Comparison of ENCODE assay signal across 21 cellular contexts in the genomic region with DNA sequence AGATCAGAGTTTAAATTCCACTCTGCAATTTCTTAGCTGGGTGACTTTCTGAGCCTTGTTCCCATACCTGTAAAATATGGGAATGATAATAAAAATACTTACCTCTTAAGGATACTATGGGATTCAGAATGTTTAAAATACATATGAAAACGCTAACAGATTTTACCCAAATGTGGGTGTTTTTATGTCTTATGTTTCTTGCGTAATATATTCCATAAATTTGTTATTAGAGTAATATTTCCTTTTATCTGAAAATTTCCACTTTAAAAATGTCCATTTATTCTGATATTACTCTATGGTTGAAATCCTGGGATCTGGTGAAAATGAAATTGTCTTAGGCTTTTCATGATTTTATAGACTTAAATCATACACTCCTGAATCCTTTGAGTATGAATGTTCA. TPM values are rescaled to one million over a fixed set of nuclear protein-coding genes. Genes with fewer than 3 reads are reported as not detected.
DNase-seq lines count a peak whose midpoint lies in the region; ATAC-seq, FAIRE-seq and TF ChIP-seq lines count a peak whose summit lies in the region.
"Had no signal": no experiment of that assay in that cellular context is flagged by ENCODE, and none has a peak within 500 bp of the region (broad histone marks: within the 10 kb centered on the region; RNA-seq: fewer than 3 reads in every experiment).

No MANE protein-coding gene starts in this region.

- in situ Hi-C loops in HepG2 (cut with HindIII; ENCODE audit: extremely low pct_ligation_motif_present, low pct_unique_long_range_greater_than_20kb) (no loop called here), GM23248 (cut with MboI) (no loop called here)

- no peaks in the 10 kb centered on the region for H4K20me1 ChIP-seq in HepG2 (ENCODE audit: insufficient read depth, low read length)
- H4K20me1 ChIP-seq in H1 (replicated peaks in 1 of 2; ENCODE audit: control insufficient read depth in 1 of 2, insufficient read depth in 2 of 2, low read length in 2 of 2) = no peaks in the 10 kb centered on the region
- no peaks in the 10 kb centered on the region for H4K20me1 ChIP-seq in GM23248 (ENCODE audit: insufficient read depth)

- H3K4ac ChIP-seq in H1 (replicated peaks; ENCODE audit: insufficient read length, low read depth, low read length) = no peak overlapping the region

- no peak overlapping the region for H4K91ac ChIP-seq in H1 (replicated peaks; ENCODE audit: insufficient read length, low read length)

- H3K27me3 ChIP-seq in HepG2 (ENCODE audit: control insufficient read depth in 1 of 2, insufficient read depth in 2 of 2, low read length in 2 of 2) (no peaks in the 10 kb centered on the region), right lobe of liver (no peaks in the 10 kb centered on the region), H1 (replicated peaks in 1 of 4; ENCODE audit: control insufficient read depth in 3 of 4, extremely low read depth in 1 of 4, insufficient read depth in 3 of 4, low read length in 3 of 4) (no peaks in the 10 kb centered on the region), GM23248 (replicated peaks; ENCODE audit: insufficient read depth) (no peaks in the 10 kb centered on the region)
- H3K27me3 ChIP-seq: BE2C had no signal

- no peak overlapping the region for H2BK5ac ChIP-seq in H1 (ENCODE audit: low read depth, low read length)

- POLR2A ChIA-PET in HepG2 (lab: Yijun Ruan, JAX) = no interaction called here
- POLR2A ChIA-PET in H1 (lab: Charles Lee; ENCODE audit: partially characterized antibody) = no interaction called here

- WGBS in HepG2 (ENCODE audit: low lambda C conversion rate) = 95% methylated on average over 2 of the region's 2 CpGs
- 92% methylated on average over 2 of the region's 2 CpGs for WGBS in right lobe of liver (ENCODE audit: insufficient coverage, low coverage, low lambda C conversion rate, missing lambda C conversion rate)
- 90% methylated on average over 2 of the region's 2 CpGs; no CpG with 5 or more reads in 1 of the 2 experiments for WGBS in H1 (ENCODE audit: extremely low coverage in 1 of 2, insufficient coverage in 1 of 2, insufficient read length in 1 of 2, insufficient replicate concordance in 2 of 2, low coverage in 1 of 2, low lambda C conversion rate in 2 of 2, missing lambda C conversion rate in 1 of 2), 2 experiments
- WGBS in GM23248 (ENCODE audit: low coverage in 1 of 2, low lambda C conversion rate in 2 of 2, missing lambda C conversion rate in 2 of 2), 2 experiments = 92 to 96% methylated on average over 2 of the region's 2 CpGs

- H3K4me1 ChIP-seq in HepG2 (ENCODE audit: insufficient read depth, low read length) (peaks cover 52% of the 10 kb centered on the region), right lobe of liver (peaks cover 0 to 31% (median 9%) of the 10 kb centered on the region in 4 donors), H1 (replicated peaks in 1 of 4; ENCODE audit: control insufficient read depth in 3 of 4, insufficient read depth in 4 of 4, low read length in 3 of 4) (no peaks in the 10 kb centered on the region; a peak in 1 of 7 replicates), GM23248 (ENCODE audit: insufficient read depth) (peaks cover 21% of the 10 kb centered on the region), mucosa of descending colon (ENCODE audit: low read depth) (peaks cover 6% of the 10 kb centered on the region)

- no peak overlapping the region for H2BK120ac ChIP-seq in H1 (replicated peaks; ENCODE audit: low read depth, low read length)

- H3K36me3 Mint-ChIP-seq in T-helper 17 cell (ENCODE audit: low read depth) = no peaks in the 10 kb centered on the region

- H3K23ac ChIP-seq in H1 (ENCODE audit: insufficient read length) = no peak overlapping the region

- H3K9ac ChIP-seq in HepG2 (ENCODE audit: insufficient read depth, low read depth, low read length) = no peak overlapping the region
- no peak overlapping the region for H3K9ac ChIP-seq in H1 (replicated peaks in 1 of 4; ENCODE audit: extremely low read depth in 1 of 4, low read depth in 3 of 4, low read length in 3 of 4)
- no peak overlapping the region for H3K9ac ChIP-seq in GM23248

- H2AFZ ChIP-seq in HepG2 (ENCODE audit: low read length) (no peak overlapping the region), H1 (ENCODE audit: low read length) (no peak overlapping the region), GM23248 (no peak overlapping the region)
- H2AFZ ChIP-seq: GM23338 had no signal

- H3K79me2 ChIP-seq in HepG2 (ENCODE audit: insufficient read depth, low read length) = peaks cover 13% of the 10 kb centered on the region
- H3K79me2 ChIP-seq in H1 (ENCODE audit: control insufficient read depth in 1 of 2, insufficient read depth in 2 of 2, low read length in 2 of 2) = no peaks in the 10 kb centered on the region
- H3K79me2 ChIP-seq in GM23248 (ENCODE audit: insufficient read depth) = no peaks in the 10 kb centered on the region

- H2AK5ac ChIP-seq in H1 (ENCODE audit: low read depth, low read length) = no peak overlapping the region

- H3K14ac ChIP-seq in H1 (ENCODE audit: insufficient read length) = no peak overlapping the region

- peaks cover 29% of the 10 kb centered on the region for H3K4me1 Mint-ChIP-seq in T-helper 17 cell
- H3K4me1 Mint-ChIP-seq: GM23338 had no signal

- H3K4me3 ChIP-seq in HepG2 (replicated peaks in 1 of 3; ENCODE audit: insufficient read depth in 1 of 3, low read depth in 2 of 3, low read length in 3 of 3) = no peak overlapping the region
- no peak overlapping the region for H3K4me3 ChIP-seq in right lobe of liver
- H3K4me3 ChIP-seq in H1 (ENCODE audit: extremely low read depth in 1 of 4, insufficient read depth in 2 of 4, low read depth in 3 of 4, low read length in 4 of 4) = no peak overlapping the region
- H3K4me3 ChIP-seq in GM23248 = no peak overlapping the region
- H3K4me3 ChIP-seq in mucosa of descending colon = no peak overlapping the region
- H3K4me3 ChIP-seq: GM23338 had no signal

- H3K23me2 ChIP-seq in H1 (ENCODE audit: low read depth, low read length) = no peaks in the 10 kb centered on the region

- no peak overlapping the region for H3K4me2 ChIP-seq in HepG2 (ENCODE audit: low read depth, low read length)
- H3K4me2 ChIP-seq in H1 (ENCODE audit: insufficient read depth in 1 of 2, low read depth in 2 of 2, low read length in 2 of 2) = no peak overlapping the region
- no peak overlapping the region for H3K4me2 ChIP-seq in GM23248 (ENCODE audit: unreplicated experiment)
- H3K4me2 ChIP-seq: GM23338 had no signal

- H3K79me1 ChIP-seq in H1 (ENCODE audit: low read depth, low read length) = no peaks in the 10 kb centered on the region

- H3K9me2 ChIP-seq in GM23248 (ENCODE audit: insufficient read depth) = no peaks in the 10 kb centered on the region

- no peak overlapping the region for H2BK15ac ChIP-seq in H1 (ENCODE audit: low read length)

- no peak overlapping the region for H4K8ac ChIP-seq in H1 (ENCODE audit: extremely low read depth, insufficient read depth, low read length)

- H3K27me3 Mint-ChIP-seq in T-helper 17 cell = no peaks in the 10 kb centered on the region
- H3K27me3 Mint-ChIP-seq: CD4-positive, CD25-positive, alpha-beta regulatory T cell; CD8-positive, alpha-beta memory T cell; IgD-negative memory B cell had no signal

- H3K56ac ChIP-seq in H1 (replicated peaks; ENCODE audit: insufficient read length, low read depth, low read length) = no peak overlapping the region

- BruUV-seq in HepG2 (replicated peaks; lab: Mats Ljungman, UMichigan) = no TSS peak

- no peak overlapping the region for H2BK12ac ChIP-seq in H1 (ENCODE audit: low read depth, low read length)

- H3K27ac ChIP-seq in HepG2 (ENCODE audit: extremely low read length, insufficient read depth, low read length) (no peak overlapping the region), right lobe of liver (no peak overlapping the region), H1 (ENCODE audit: low read depth, low read length) (no peak overlapping the region), GM23248 (no peak overlapping the region)
- H3K27ac ChIP-seq: HL-60 had no signal

- CTCF ChIA-PET in HepG2 (lab: Yijun Ruan, JAX; ENCODE audit: low intra/inter-chr PET ratio, low total read pairs) = no interaction called here
- CTCF ChIA-PET in H1 (lab: Charles Lee; ENCODE audit: partially characterized antibody) = interaction anchor here (1.3 to 2.2 kb wide), 2 partner anchors 41 to 80 kb away, joined by 3 to 6 read pairs; no protein-coding TSS in a partner anchor

- no peak for TF ChIP-seq CTCF in HepG2 (CRISPR knock-in tag; IDR thresholded peaks at IDR 0.05)
- no peak for TF ChIP-seq CTCF in right lobe of liver (IDR thresholded peaks at IDR 0.05)
- no peak for TF ChIP-seq CTCF in H1 (IDR thresholded peaks at IDR 0.05; ENCODE audit: control extremely low read depth in 1 of 3, insufficient read depth in 1 of 3, low read depth in 1 of 3, low read length in 3 of 3)
- no peak for TF ChIP-seq CTCF in mucosa of descending colon (IDR thresholded peaks at IDR 0.05)

- intact Hi-C loops in HepG2 (cut with micrococcal nuclease; ENCODE audit: unreplicated experiment) (no loop called here), right lobe of liver (cut with DNase I) (no loop called here), mucosa of descending colon (cut with DNase I, micrococcal nuclease) (no loop called here)

- H2BK20ac ChIP-seq in H1 (ENCODE audit: low read length) = no peak overlapping the region

- FAIRE-seq in HepG2 (lab: Jason Lieb, UNC) = no peak
- no peak for FAIRE-seq in H1 (lab: Jason Lieb, UNC)
- no peak for FAIRE-seq in frontal cortex (lab: Jason Lieb, UNC)
- FAIRE-seq: GM12891, GM18507 had no signal

- TF ChIP-seq POLR2A in HepG2 (IDR thresholded peaks at IDR 0.05; ENCODE audit: insufficient read depth in 1 of 2, low read depth in 2 of 2, low read length in 2 of 2) = no peak
- TF ChIP-seq POLR2A in right lobe of liver (IDR thresholded peaks at IDR 0.05) = no peak
- TF ChIP-seq POLR2A in H1 (IDR thresholded peaks at IDR 0.05; ENCODE audit: control extremely low read depth in 1 of 2, low read depth in 2 of 2, low read length in 2 of 2) = no peak

- TF ChIP-seq RAD21 in HepG2 (CRISPR knock-in tag; IDR thresholded peaks at IDR 0.05) (no peak), H1 (IDR thresholded peaks at IDR 0.05 in 1 of 2, conservative IDR thresholded peaks at IDR 0.05 in 1 of 2; ENCODE audit: low read depth in 2 of 2, low read length in 2 of 2) (no peak)

- TF ChIP-seq EP300 in HepG2 (IDR thresholded peaks at IDR 0.05; ENCODE audit: low read depth in 2 of 2, low read length in 2 of 2) = no peak
- no peak for TF ChIP-seq EP300 in HepG2 (CRISPR knock-in tag; IDR thresholded peaks at IDR 0.05; ENCODE audit: borderline replicate concordance)
- no peak for TF ChIP-seq EP300 in H1 (IDR thresholded peaks at IDR 0.05; ENCODE audit: borderline replicate concordance in 1 of 2, low read depth in 2 of 2, low read length in 2 of 2)

- no peak overlapping the region for H3K27ac Mint-ChIP-seq in T-helper 17 cell
- H3K27ac Mint-ChIP-seq: CD4-positive, CD25-positive, alpha-beta regulatory T cell; CD8-positive, alpha-beta memory T cell; GM23338; HFFc6 had no signal

- no peak overlapping the region for H3K18ac ChIP-seq in H1 (ENCODE audit: extremely low read depth, low read length)

- peak overlapping the region; percentile 28 for H3K4me3 Mint-ChIP-seq in T-helper 17 cell
- H3K4me3 Mint-ChIP-seq: CD4-positive, CD25-positive, alpha-beta regulatory T cell; CD8-positive, alpha-beta memory T cell; GM23338; HFFc6; IgD-negative memory B cell had no signal

- ATAC-seq in HepG2 (no peak), right lobe of liver (no peak), T-helper 17 cell (no peak), mucosa of descending colon (no peak)
- ATAC-seq: GM23338, HCT116 had no signal

- H3K9me3 ChIP-seq in HepG2 (ENCODE audit: low read length) (no peaks in the 10 kb centered on the region), right lobe of liver (no peaks in the 10 kb centered on the region), T-helper 17 cell (ENCODE audit: control insufficient read depth, low read length, poor library complexity, severe bottlenecking) (no peaks in the 10 kb centered on the region), H1 (ENCODE audit: insufficient read depth in 2 of 2, low read depth in 1 of 2, low read length in 1 of 2) (no peaks in the 10 kb centered on the region), GM23248 (ENCODE audit: low read depth) (no peaks in the 10 kb centered on the region), mucosa of descending colon (no peaks in the 10 kb centered on the region)
- H3K9me3 ChIP-seq: BE2C had no signal

- H3K36me3 ChIP-seq in HepG2 (replicated peaks in 1 of 2; ENCODE audit: control insufficient read depth in 1 of 2, insufficient read depth in 2 of 2, low read length in 2 of 2) = 0 out of 5 replicates have a peak, but pooled peaks cover 0 to 1% of the 10 kb centered on the region in 2 experiments
- no peaks in the 10 kb centered on the region for H3K36me3 ChIP-seq in right lobe of liver
- H3K36me3 ChIP-seq in H1 (ENCODE audit: control insufficient read depth in 2 of 4, insufficient read depth in 4 of 4, low read length in 3 of 4) = no peaks in the 10 kb centered on the region
- H3K36me3 ChIP-seq in GM23248 (ENCODE audit: low read depth) = no peaks in the 10 kb centered on the region
- H3K36me3 ChIP-seq in mucosa of descending colon (ENCODE audit: low read depth) = no peaks in the 10 kb centered on the region
- H3K36me3 ChIP-seq: BE2C had no signal

- peaks cover 18% of the 10 kb centered on the region for H3F3A ChIP-seq in GM23248 (ENCODE audit: insufficient read depth)

- DNase-seq in HepG2 (ENCODE audit: low spot score) = no peak
- no peak for DNase-seq in right lobe of liver
- DNase-seq in T-helper 17 cell = no peak
- no peak for DNase-seq in H1 (ENCODE audit: low read depth in 1 of 2, low spot score in 2 of 2)
- no peak for DNase-seq in GM23248
- no peak for DNase-seq in mucosa of descending colon
- no peak for DNase-seq in frontal cortex (ENCODE audit: low spot score in 2 of 2)
- DNase-seq: ACHN; BE2C; C1 segment of cervical spinal cord; CD4-positive, CD25-positive, alpha-beta regulatory T cell; CD8-positive, alpha-beta memory T cell; COR-L47; H7; HFFc6 had no signal

- no peak overlapping the region for H4K5ac ChIP-seq in H1 (ENCODE audit: insufficient read length, low read depth, low read length)

RNA-seq across cellular contexts. Expression of a gene that starts 45.5 kb away (rescaled TPM):
- total RNA-seq in HepG2 (2016; rRNA removed; fragmentation: Illumina TruSeq; extraction: Trizol) (34.5 and 59.9 TPM in 2 replicates), right lobe of liver (10 to 100 TPM; 17.0 to 25.9 (median 21.5) TPM), T-helper 17 cell (100 to 1,000 TPM in 1 of 2 donors, 10 to 100 TPM in 1; 91.4 to 111 TPM), mucosa of descending colon (10 to 100 TPM; 26.4 to 31.3 (median 27.3) TPM), frontal cortex (68.9 TPM)
- total RNA-seq in HepG2 (2016; cell fraction: cytosol; rRNA removed; fragmentation: Illumina TruSeq; extraction: Trizol; ENCODE audit: low read depth) = 3.2 and 3.3 TPM in 2 replicates
- 28.5 and 57.7 TPM in 2 replicates for total RNA-seq in HepG2 (2016; cell fraction: insoluble cytoplasmic fraction; rRNA removed; fragmentation: Illumina TruSeq; extraction: Trizol)
- 11.0 and 11.4 TPM in 2 replicates for total RNA-seq in HepG2 (2016; cell fraction: membrane; rRNA removed; fragmentation: Illumina TruSeq; extraction: Trizol)
- 35.9 and 36.8 TPM in 2 replicates for total RNA-seq in HepG2 (2016; cell fraction: nucleus; rRNA removed; fragmentation: Illumina TruSeq; extraction: Trizol)
- polyA plus RNA-seq in HepG2 (2011; rRNA removed) (45.9 and 67.9 TPM in 2 replicates), H1 (2011; rRNA removed) (24.2 and 33.1 TPM in 2 replicates), GM23248 (2016; fragmentation: Nextera tagmentation; extraction: Ambion mirVana) (16.0 and 16.1 TPM in 2 replicates)
- 44.7 and 50.7 TPM in 2 replicates for polyA plus RNA-seq in HepG2 (2011; cell fraction: cytosol; rRNA removed)
- 22.5 and 24.0 TPM in 2 replicates for polyA plus RNA-seq in HepG2 (2011; cell fraction: nucleus; rRNA removed)
- polyA plus RNA-seq in HepG2 (2012) = 38.3 and 53.1 TPM in 2 replicates
- polyA plus RNA-seq in HepG2 (2016; cell fraction: cytosol; fragmentation: Illumina TruSeq; extraction: Trizol; ENCODE audit: low read depth) = 2.5 and 2.7 TPM in 2 replicates
- 79.4 and 84.4 TPM in 2 replicates for polyA plus RNA-seq in HepG2 (2016; cell fraction: insoluble cytoplasmic fraction; fragmentation: Illumina TruSeq; extraction: Trizol; ENCODE audit: low read depth)
- 9.2 and 9.5 TPM in 2 replicates for polyA plus RNA-seq in HepG2 (2016; cell fraction: membrane; fragmentation: Illumina TruSeq; extraction: Trizol; ENCODE audit: low read depth)
- polyA plus RNA-seq in HepG2 (2016; cell fraction: nucleus; fragmentation: Illumina TruSeq; extraction: Trizol; ENCODE audit: insufficient read depth, low read depth) = 23.3 and 29.2 TPM in 2 replicates
- polyA minus RNA-seq in HepG2 (2011; rRNA and poly(A)+ RNA removed; ENCODE audit: low replicate concordance) = 44.6 and 79.7 TPM in 2 replicates
- polyA minus RNA-seq in HepG2 (2011; cell fraction: cytosol; rRNA and poly(A)+ RNA removed) = 60.2 and 76.8 TPM in 2 replicates
- polyA minus RNA-seq in HepG2 (2011; cell fraction: nucleus; rRNA and poly(A)+ RNA removed) = 83.6 and 91.6 TPM in 2 replicates
- total RNA-seq in H1 (2021; fragmentation: NEBNext Ultra II Directional; extraction: Animal tissue kit (Norgen Biotek cat#: 25700)) = 30.9 and 32.6 TPM in 2 replicates
- polyA plus RNA-seq in H1 (2011; cell fraction: cytosol; rRNA removed) = 30.0 TPM
- polyA plus RNA-seq in H1 (2011; cell fraction: nucleus; rRNA removed) = 17.5 TPM
- polyA plus RNA-seq in H1 (2012, experiment 1 of 2) = 21.2 to 32.2 TPM (median 24.4 TPM) in 4 replicates
- 5.2 TPM for polyA plus RNA-seq in H1 (2012, experiment 2 of 2)
- 18.5 TPM for polyA plus RNA-seq in H1 (2013, experiment 1 of 2)
- 18.6 TPM for polyA plus RNA-seq in H1 (2013, experiment 2 of 2)
- 37.3 and 44.8 TPM in 2 replicates for polyA minus RNA-seq in H1 (2011; rRNA and poly(A)+ RNA removed)
- polyA minus RNA-seq in H1 (2011; cell fraction: cytosol; rRNA and poly(A)+ RNA removed) = 28.1 TPM
- polyA minus RNA-seq in H1 (2011; cell fraction: nucleus; rRNA and poly(A)+ RNA removed) = 30.2 TPM
- total RNA-seq in GM23248 (2014; rRNA removed; shearing (Covaris generic)) = 6.1 and 11.2 TPM in 2 replicates
